7 cellular contexts compared by ENCODE assay signal in genomic region chr13:26971990-26972888, GRCh38.
A peak's percentile ranks its signal among the peaks of the same experiment; 100 is the strongest.
DNase-seq lines count a peak whose midpoint lies in the region; ATAC-seq, FAIRE-seq and TF ChIP-seq lines count a peak whose summit lies in the region.

No MANE protein-coding gene starts in this region.

- no peak overlapping the region for H2AK5ac ChIP-seq in mesendoderm (ENCODE audit: low read length)

- POLR2A ChIA-PET in PC-9 (lab: Charles Lee; ENCODE audit: unreplicated experiment): no interaction called here

- no peaks in the 10 kb centered on the region for H3K79me1 ChIP-seq in mesendoderm (ENCODE audit: low read length)

- H3F3A ChIP-seq in PC-9 (ENCODE audit: insufficient read depth, low read depth): no peaks in the 10 kb centered on the region

- H3K27me3 ChIP-seq in KMS-11 (ENCODE audit: insufficient read depth, low read depth) (no peaks in the 10 kb centered on the region), PC-9 (ENCODE audit: insufficient read depth, low read depth) (peaks cover 25% of the 10 kb centered on the region; the same call in 1 of the 2 replicates), mesendoderm (ENCODE audit: insufficient read depth, low read length, poor library complexity) (no peaks in the 10 kb centered on the region)

- no peaks in the 10 kb centered on the region for H3K9me2 ChIP-seq in PC-9 (ENCODE audit: insufficient read depth)

- H3K9ac ChIP-seq in KMS-11 (no peak overlapping the region), mesendoderm (ENCODE audit: low read length) (no peak overlapping the region)

- no TSS peak for BruUV-seq in PC-9 (replicated peaks; lab: Mats Ljungman, UMichigan)

- TF ChIP-seq POLR2A in GM12892 (IDR thresholded peaks at IDR 0.05; ENCODE audit: low read depth, low read length): no peak

- CTCF ChIA-PET in PC-9 (lab: Charles Lee): interaction anchor here (0.6 kb wide), 1 partner anchor 110 kb away, joined by 3 read pairs; no protein-coding TSS in a partner anchor

- no peak overlapping the region for H3K23ac ChIP-seq in mesendoderm (ENCODE audit: low read length)

- no peak overlapping the region for H2BK5ac ChIP-seq in mesendoderm (ENCODE audit: low read length)

- no peaks in the 10 kb centered on the region for H3K79me2 ChIP-seq in KMS-11 (ENCODE audit: insufficient read depth, low read depth)
- no peaks in the 10 kb centered on the region for H3K79me2 ChIP-seq in PC-9 (ENCODE audit: low read depth)
- H3K79me2 ChIP-seq in mesendoderm (ENCODE audit: control insufficient read depth, insufficient read depth, low read length): no peaks in the 10 kb centered on the region

- H3K4ac ChIP-seq in mesendoderm (ENCODE audit: low read depth, low read length): no peak overlapping the region

- H3K9me3 ChIP-seq in PC-9 (ENCODE audit: insufficient read depth, low read depth): no peaks in the 10 kb centered on the region

- FAIRE-seq in GM12892 (lab: Jason Lieb, UNC): peak; percentile 84

- H2AFZ ChIP-seq in KMS-11 (ENCODE audit: low read depth) (no peak overlapping the region), PC-9 (no peak overlapping the region)

- H3K18ac ChIP-seq in mesendoderm (ENCODE audit: low read length): no peak overlapping the region

- ATAC-seq in GM21529 (IDR thresholded peaks at IDR 0.05; ENCODE audit: unreplicated experiment): no peak

- H4K20me1 ChIP-seq in KMS-11 (ENCODE audit: insufficient read depth) (no peaks in the 10 kb centered on the region), PC-9 (ENCODE audit: insufficient read depth) (no peaks in the 10 kb centered on the region)

- no peaks in the 10 kb centered on the region for H3K4me1 ChIP-seq in KMS-11 (ENCODE audit: low read depth, poor library complexity, severe bottlenecking)
- H3K4me1 ChIP-seq in PC-9 (replicated peaks; ENCODE audit: insufficient read depth): no peaks in the 10 kb centered on the region
- H3K4me1 ChIP-seq in mesendoderm (ENCODE audit: control insufficient read depth, low read depth, low read length): peaks cover 2% of the 10 kb centered on the region

- H4K5ac ChIP-seq in mesendoderm (ENCODE audit: low read length): no peak overlapping the region

- no CpG with 5 or more reads among the region's 10 CpGs for WGBS in mesendoderm (ENCODE audit: extremely low coverage, insufficient coverage, low lambda C conversion rate)

- H3K4me3 ChIP-seq in KMS-11 (IDR thresholded peaks at IDR 0.05; ENCODE audit: insufficient read depth, low read depth, low read length) (no peak overlapping the region), PC-9 (no peak overlapping the region), mesendoderm (ENCODE audit: low read length) (no peak overlapping the region)

- TF ChIP-seq CTCF in KMS-11 (conservative IDR thresholded peaks at IDR 0.05; ENCODE audit: low read depth, low read length) (peak; percentile 28; the same call in 1 of the 2 replicates), PC-9 (conservative IDR thresholded peaks at IDR 0.05) (peak; percentile 61)

- no peaks in the 10 kb centered on the region for H3K36me3 ChIP-seq in KMS-11 (ENCODE audit: insufficient read depth)
- H3K36me3 ChIP-seq in PC-9 (ENCODE audit: low read depth): no peaks in the 10 kb centered on the region
- no peaks in the 10 kb centered on the region for H3K36me3 ChIP-seq in mesendoderm (ENCODE audit: control insufficient read depth, insufficient read depth, low read length)

- intact Hi-C loops in PC-9 (cut with micrococcal nuclease; ENCODE audit: unreplicated experiment): no loop called here

- H3K4me2 ChIP-seq in KMS-11: no peak overlapping the region
- H3K4me2 ChIP-seq in PC-9: no peak overlapping the region
- no peak overlapping the region for H3K4me2 ChIP-seq in mesendoderm (ENCODE audit: low read length)

- H4K8ac ChIP-seq in mesendoderm (ENCODE audit: low read depth, low read length): no peak overlapping the region

- H3K27ac ChIP-seq in KMS-11 (no peak overlapping the region), PC-9 (no peak overlapping the region), mesendoderm (ENCODE audit: low read depth, low read length) (no peak overlapping the region)

- H3K56ac ChIP-seq in mesendoderm (ENCODE audit: low read length): no peak overlapping the region

- H2BK120ac ChIP-seq in mesendoderm (ENCODE audit: low read depth, low read length): no peak overlapping the region

- no peak overlapping the region for H2BK15ac ChIP-seq in mesendoderm (replicated peaks; ENCODE audit: low read depth)

- DNase-seq in GM12892 (ENCODE audit: insufficient read length): no peak
- DNase-seq in PC-9: peak; percentile 32 to 58
- DNase-seq in astrocyte of the hippocampus (ENCODE audit: low read depth, low spot score): peak; percentile 23
- DNase-seq in mesendoderm: peak; percentile 84
- DNase-seq in NCI-H226: no peak

Comparison
In these comparisons a context has a peak if more than half of its experiments do, and no peak if none do; other contexts are left out.
1. DNase-seq: peak in PC-9 (2 of 2), astrocyte of the hippocampus (single experiment) and mesendoderm (single experiment); none in GM12892 (single experiment) and NCI-H226 (single experiment).